In genomic region chr9:78207319-78207718, GRCh38 we compare ENCODE assay signal across 18 cellular contexts. TPM values are rescaled to one million over a fixed set of nuclear protein-coding genes. Genes with fewer than 3 reads are reported as not detected.
DNase-seq lines count a peak whose midpoint lies in the region; ATAC-seq and TF ChIP-seq lines count a peak whose summit lies in the region.
"Had no signal": no experiment of that assay in that cellular context is flagged by ENCODE, and none has a peak within 500 bp of the region (broad histone marks: within the 10 kb centered on the region; RNA-seq: fewer than 3 reads in every experiment).

No MANE protein-coding gene starts in this region.

- DNase-seq in RKO (ENCODE audit: low spot score) (peak; percentile 5), epithelial cell of esophagus (ENCODE audit: low read depth) (peak; percentile 10), lung microvascular endothelial cell (ENCODE audit: low read depth in 2 of 2) (peak; percentile 32 to 87)
- no peak for DNase-seq in activated CD4-positive, alpha-beta T cell treated with anti-CD3 and anti-CD28 coated beads, Interleukin-2, amount 10 ng/mL, durations not matched to agents 24 days and 14 days
- no peak for DNase-seq in stimulated activated CD4-positive, alpha-beta T cell treated with anti-CD3 and anti-CD28 coated beads, Interleukin-4, amount 100 ng/mL, for 1 hour
- DNase-seq: ACHN; BE2C; C1 segment of cervical spinal cord; CD4-positive, CD25-positive, alpha-beta regulatory T cell; CD8-positive, alpha-beta memory T cell; COR-L47; DMS 273 treated with DMSO at 0.1 percent for 48 hours; DMS53; DND-41; EL; GM23248; H7 had no signal

- no peak for ATAC-seq in HG02759 (IDR thresholded peaks at IDR 0.05; ENCODE audit: unreplicated experiment)

- H3K27ac Mint-ChIP-seq in activated CD4-positive, alpha-beta T cell treated with anti-CD3 and anti-CD28 coated beads, Interleukin-2, amount 10 ng/mL, durations not matched to agents 24 days and 14 days = no peak overlapping the region
- H3K27ac Mint-ChIP-seq: CD4-positive, CD25-positive, alpha-beta regulatory T cell had no signal

- peaks cover 7% of the 10 kb centered on the region for H3K27me3 Mint-ChIP-seq in activated CD4-positive, alpha-beta T cell treated with anti-CD3 and anti-CD28 coated beads, Interleukin-2, amount 10 ng/mL, durations not matched to agents 24 days and 14 days
- H3K27me3 Mint-ChIP-seq: CD8-positive, alpha-beta memory T cell had no signal

- intact Hi-C loops in activated CD4-positive, alpha-beta T cell treated with anti-CD3 and anti-CD28 coated beads, Interleukin-2, amount 10 ng/mL, durations not matched to agents 24 days and 14 days (cut with micrococcal nuclease) = no loop called here

- no peak overlapping the region for H3K4me3 Mint-ChIP-seq in activated CD4-positive, alpha-beta T cell treated with anti-CD3 and anti-CD28 coated beads, Interleukin-2, amount 10 ng/mL, durations not matched to agents 24 days and 14 days
- H3K4me3 Mint-ChIP-seq: CD4-positive, CD25-positive, alpha-beta regulatory T cell; CD8-positive, alpha-beta memory T cell had no signal

- peaks cover 28% of the 10 kb centered on the region for H3K36me3 Mint-ChIP-seq in activated CD4-positive, alpha-beta T cell treated with anti-CD3 and anti-CD28 coated beads, Interleukin-2, amount 10 ng/mL, durations not matched to agents 24 days and 14 days (ENCODE audit: low read depth)

- peaks cover 35% of the 10 kb centered on the region for H3K9me3 Mint-ChIP-seq in activated CD4-positive, alpha-beta T cell treated with anti-CD3 and anti-CD28 coated beads, Interleukin-2, amount 10 ng/mL, durations not matched to agents 24 days and 14 days

- peaks cover 23% of the 10 kb centered on the region for H3K4me1 Mint-ChIP-seq in activated CD4-positive, alpha-beta T cell treated with anti-CD3 and anti-CD28 coated beads, Interleukin-2, amount 10 ng/mL, durations not matched to agents 24 days and 14 days

- H3K4me3 ChIP-seq in epithelial cell of esophagus (ENCODE audit: low read length) = no peak overlapping the region
- H3K4me3 ChIP-seq: GM23248 had no signal

- no peak for TF ChIP-seq CTCF in epithelial cell of esophagus (IDR thresholded peaks at IDR 0.05; ENCODE audit: insufficient read depth, low read depth, low read length, missing control alignments)

RNA-seq across cellular contexts. Expression of gene CEP78, which starts 28.6 kb away (rescaled TPM):
- total RNA-seq in lung microvascular endothelial cell = 8.7 TPM in 2 replicates
- 34.5 and 39.1 TPM in 2 replicates for total RNA-seq in activated CD4-positive, alpha-beta T cell treated with anti-CD3 and anti-CD28 coated beads, Interleukin-2, amount 10 ng/mL, durations not matched to agents 24 days and 14 days

Comparison
In these comparisons a context has a peak if more than half of its experiments do, and no peak if none do; other contexts are left out.
1. DNase-seq: peak in RKO (single experiment), epithelial cell of esophagus (single experiment) and lung microvascular endothelial cell (2 of 2); none in activated CD4-positive, alpha-beta T cell treated with anti-CD3 and anti-CD28 coated beads, Interleukin-2, amount 10 ng/mL, durations not matched to agents 24 days and 14 days (single experiment) and stimulated activated CD4-positive, alpha-beta T cell treated with anti-CD3 and anti-CD28 coated beads, Interleukin-4, amount 100 ng/mL, for 1 hour (single experiment).